8 cellular contexts compared by ENCODE assay signal in the genomic region with DNA sequence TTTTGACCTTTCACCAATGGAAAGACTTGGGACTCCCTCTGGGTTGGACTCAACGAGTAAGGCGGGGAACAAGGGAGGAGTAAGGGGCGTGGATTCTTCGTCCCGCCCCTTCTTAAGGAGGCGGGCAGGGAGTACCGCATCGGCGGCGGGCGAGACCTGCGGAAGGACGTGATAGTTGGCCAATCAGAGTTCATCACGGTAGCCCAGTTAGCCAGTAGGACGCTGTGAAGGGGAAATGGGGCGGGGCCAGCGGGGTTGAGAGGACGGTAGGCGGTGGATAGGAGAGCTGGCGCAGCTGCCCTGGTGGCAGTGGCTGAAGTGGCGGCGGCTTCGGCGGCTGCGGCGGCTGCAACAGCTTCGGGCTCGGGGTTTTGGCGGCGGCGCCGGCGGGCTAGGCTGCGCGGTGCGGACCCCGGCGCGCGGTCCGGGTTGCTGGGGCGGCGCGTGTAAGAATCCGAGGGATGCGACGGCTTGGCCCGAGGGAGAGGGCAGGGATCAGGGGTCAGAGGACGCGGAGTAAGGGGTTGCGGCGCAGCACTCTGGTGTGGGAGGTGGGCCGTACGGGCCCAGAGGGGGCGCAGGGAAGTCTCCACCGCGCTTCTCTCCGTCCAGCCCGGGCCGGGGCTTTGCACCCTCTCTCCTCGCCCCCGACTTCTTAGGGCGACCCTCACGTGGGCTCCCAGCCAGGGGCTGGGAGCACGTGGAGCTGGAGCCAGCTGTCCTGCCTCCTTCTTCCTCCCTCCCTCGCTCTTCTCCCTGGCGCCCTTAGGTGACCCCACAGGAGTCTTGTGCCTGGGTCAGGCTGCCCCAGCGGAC. TPM values are rescaled to one million over a fixed set of nuclear protein-coding genes. Genes with fewer than 3 reads are reported as not detected.
DNase-seq lines count a peak whose midpoint lies in the region; ATAC-seq and TF ChIP-seq lines count a peak whose summit lies in the region.

A gene (plus strand): TSS at position 284 of the 816 bp plus-strand sequence. CDS start 5,389 bp downstream, outside the sequence.

- H3K9ac ChIP-seq in BLaER1: peak within 1 kb of the TSS; percentile 69

- DNase-seq in NCI-H748 (lab: John Stamatoyannopoulos, UW; ENCODE audit: unreplicated experiment) (peak; percentile 100), dedifferentiated amniotic fluid mesenchymal stem cell (ENCODE audit: extremely low spot score) (peak; percentile 100), left lung (peak; percentile 97 to 100)
- DNase-seq in activated CD4-positive, alpha-beta T cell treated with anti-CD3 and anti-CD28 coated beads, Interleukin-2, amount 50 U/mL, for 1 hour: peak; percentile 99
- peak; percentile 97 to 98 for DNase-seq in stimulated activated CD4-positive, alpha-beta T cell treated with anti-CD3 and anti-CD28 coated beads, Interleukin-2, amount 100 ng/mL, for 48 hours

- peaks cover 56% of the 10 kb centered on the region for H3K4me1 ChIP-seq in BLaER1
- H3K4me1 ChIP-seq in left lung: peaks cover 17 to 57% of the 10 kb centered on the region in 2 donors

- peaks cover 21% of the 10 kb centered on the region; the same call in 1 of the 2 replicates for H4K20me1 ChIP-seq in BLaER1

- peak within 1 kb of the TSS; percentile 69 for H3K4me3 ChIP-seq in BLaER1
- H3K4me3 ChIP-seq in left lung: peak within 1 kb of the TSS; percentile 67 to 88

- ATAC-seq in GM19328 (IDR thresholded peaks at IDR 0.05; ENCODE audit: unreplicated experiment) (peak; percentile 93), HG03521 (IDR thresholded peaks at IDR 0.05; ENCODE audit: unreplicated experiment) (peak; percentile 92), left lung (peak; percentile 96)

- no peak within 1 kb of the TSS for H3K27ac ChIP-seq in BLaER1
- peak within 1 kb of the TSS; percentile 87 to 93 for H3K27ac ChIP-seq in left lung

- H3K36me3 ChIP-seq in BLaER1 (no peaks in the 10 kb centered on the region), left lung (no peaks in the 10 kb centered on the region)

- intact Hi-C loops in left lung (cut with DNase I): no loop called here

- H3K4me2 ChIP-seq in BLaER1: peak within 1 kb of the TSS; percentile 97

- H3K9me3 ChIP-seq in BLaER1 (no peaks in the 10 kb centered on the region), left lung (no peaks in the 10 kb centered on the region)

- no peak for TF ChIP-seq CTCF in left lung (IDR thresholded peaks at IDR 0.05)

- H3K27me3 ChIP-seq in BLaER1 (peaks cover 68% of the 10 kb centered on the region), left lung (no peaks in the 10 kb centered on the region)

RNA-seq across cellular contexts. Expression of the gene that starts here (rescaled TPM):
- total RNA-seq in left lung: 10 to 100 TPM; 39.6 to 54.1 TPM
